Comparison of ENCODE assay signal across 8 cellular contexts in genomic region chr5:36875789-36876388, GRCh38. TPM values are rescaled to one million over a fixed set of nuclear protein-coding genes. Genes with fewer than 3 reads are reported as not detected.
DNase-seq lines count a peak whose midpoint lies in the region; ATAC-seq and TF ChIP-seq lines count a peak whose summit lies in the region.

No MANE protein-coding gene starts in this region.

- peak overlapping the region; percentile 93 for H3K4me3 ChIP-seq in lower leg skin (ENCODE audit: low read depth, poor library complexity, severe bottlenecking)

- no peak for TF ChIP-seq POLR2A in lower leg skin (IDR thresholded peaks at IDR 0.05)

- WGBS in lower leg skin, 2 donors: 0% methylated on average over 47 to 52 of the region's 60 CpGs

- ATAC-seq in GM19035 (IDR thresholded peaks at IDR 0.05; ENCODE audit: unreplicated experiment): peak; percentile 62
- ATAC-seq in HG03378 (IDR thresholded peaks at IDR 0.05; ENCODE audit: unreplicated experiment): peak; percentile 32

- intact Hi-C loops in lower leg skin (cut with DNase I; ENCODE audit: low total_unique reads): no loop called here

- no peak for TF ChIP-seq CTCF in lower leg skin (IDR thresholded peaks at IDR 0.05)

- DNase-seq in AG20443 (ENCODE audit: low spot score) (peak; percentile 89), NCI-H510A (lab: John Stamatoyannopoulos, UW) (peak; percentile 82), dermis blood vessel endothelial cell (peak; percentile 88), lower leg skin (ENCODE audit: low spot score in 2 of 2) (peak; percentile 55 to 94)
- DNase-seq in activated CD4-positive, alpha-beta T cell treated with anti-CD3 and anti-CD28 coated beads, Interleukin-2, amount 50 U/mL, for 1 hour: peak; percentile 72
- DNase-seq in stimulated activated CD4-positive, alpha-beta T cell treated with anti-CD3 and anti-CD28 coated beads, TNF-alpha, amount 100 ng/mL, for 1 hour (ENCODE audit: low read depth in 3 of 3, low spot score in 1 of 3): peak in 2 of 3 donors; percentile 47 to 58

RNA-seq across cellular contexts. Expression of gene NIPBL, which starts 0.7 kb away (rescaled TPM):
- total RNA-seq in dermis blood vessel endothelial cell (29.3 and 44.4 TPM in 2 replicates), lower leg skin (10 to 100 TPM; 39.0 to 56.9 (median 49.4) TPM)

Comparison
In these comparisons a context has a peak if more than half of its experiments do, and no peak if none do; other contexts are left out.
1. Peak in every context shown above with its lines: DNase-seq, ATAC-seq and H3K4me3 ChIP-seq.